ENCODE assay signal across 1 cellular context in the genomic region with DNA sequence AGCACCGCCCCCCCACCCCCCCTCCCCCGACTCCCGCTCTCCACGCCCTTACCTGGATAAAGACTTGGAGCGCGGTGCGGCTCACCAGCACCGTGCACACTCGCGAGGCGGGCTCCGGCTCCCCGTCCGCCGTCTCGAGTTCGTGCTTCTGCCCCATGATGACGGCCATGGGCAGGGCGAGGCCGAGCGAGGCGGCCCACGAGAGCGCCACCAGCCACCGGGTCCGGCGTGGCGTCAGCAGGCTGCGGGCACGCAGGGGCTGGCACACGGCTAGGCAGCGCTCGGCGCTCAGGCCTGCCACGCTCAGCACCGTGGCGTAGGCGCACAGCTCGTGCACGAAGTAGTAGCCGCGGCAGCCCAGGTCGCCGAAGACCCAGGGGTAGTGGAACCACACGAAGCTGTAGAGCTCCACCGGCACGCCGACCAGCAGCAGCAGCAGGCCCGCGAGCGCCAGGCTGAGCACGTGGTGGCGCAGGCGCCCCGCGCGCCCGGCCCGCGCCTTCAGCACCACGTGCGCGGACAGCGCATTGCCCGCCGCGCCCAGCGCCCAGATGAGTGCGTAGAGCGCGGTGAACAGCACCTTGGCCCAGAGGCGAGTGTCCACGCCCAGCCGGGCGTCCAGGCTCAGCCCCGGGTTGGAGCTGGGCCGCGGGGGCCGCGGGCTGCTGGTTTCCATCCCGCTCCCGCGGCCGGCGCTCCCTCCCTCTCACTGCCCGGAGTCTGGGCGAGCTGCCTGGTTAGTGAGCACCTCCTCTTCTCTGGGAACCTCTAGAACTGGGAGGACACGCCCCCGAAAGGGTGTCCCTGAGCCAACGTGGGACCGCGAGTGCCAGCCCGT.
TF ChIP-seq lines count a peak whose summit lies in the region.

A gene with protein sequence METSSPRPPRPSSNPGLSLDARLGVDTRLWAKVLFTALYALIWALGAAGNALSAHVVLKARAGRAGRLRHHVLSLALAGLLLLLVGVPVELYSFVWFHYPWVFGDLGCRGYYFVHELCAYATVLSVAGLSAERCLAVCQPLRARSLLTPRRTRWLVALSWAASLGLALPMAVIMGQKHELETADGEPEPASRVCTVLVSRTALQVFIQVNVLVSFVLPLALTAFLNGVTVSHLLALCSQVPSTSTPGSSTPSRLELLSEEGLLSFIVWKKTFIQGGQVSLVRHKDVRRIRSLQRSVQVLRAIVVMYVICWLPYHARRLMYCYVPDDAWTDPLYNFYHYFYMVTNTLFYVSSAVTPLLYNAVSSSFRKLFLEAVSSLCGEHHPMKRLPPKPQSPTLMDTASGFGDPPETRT (minus strand): TSS at position 742 of the 838 bp plus-strand sequence. CDS start 66 bp downstream, at position 676.

TF ChIP-seq in HepG2, 621 proteins besides CTCF, POLR2A, EP300 and RAD21 (continued from another document and continues in another):
- TF ChIP-seq, protein P1, sequence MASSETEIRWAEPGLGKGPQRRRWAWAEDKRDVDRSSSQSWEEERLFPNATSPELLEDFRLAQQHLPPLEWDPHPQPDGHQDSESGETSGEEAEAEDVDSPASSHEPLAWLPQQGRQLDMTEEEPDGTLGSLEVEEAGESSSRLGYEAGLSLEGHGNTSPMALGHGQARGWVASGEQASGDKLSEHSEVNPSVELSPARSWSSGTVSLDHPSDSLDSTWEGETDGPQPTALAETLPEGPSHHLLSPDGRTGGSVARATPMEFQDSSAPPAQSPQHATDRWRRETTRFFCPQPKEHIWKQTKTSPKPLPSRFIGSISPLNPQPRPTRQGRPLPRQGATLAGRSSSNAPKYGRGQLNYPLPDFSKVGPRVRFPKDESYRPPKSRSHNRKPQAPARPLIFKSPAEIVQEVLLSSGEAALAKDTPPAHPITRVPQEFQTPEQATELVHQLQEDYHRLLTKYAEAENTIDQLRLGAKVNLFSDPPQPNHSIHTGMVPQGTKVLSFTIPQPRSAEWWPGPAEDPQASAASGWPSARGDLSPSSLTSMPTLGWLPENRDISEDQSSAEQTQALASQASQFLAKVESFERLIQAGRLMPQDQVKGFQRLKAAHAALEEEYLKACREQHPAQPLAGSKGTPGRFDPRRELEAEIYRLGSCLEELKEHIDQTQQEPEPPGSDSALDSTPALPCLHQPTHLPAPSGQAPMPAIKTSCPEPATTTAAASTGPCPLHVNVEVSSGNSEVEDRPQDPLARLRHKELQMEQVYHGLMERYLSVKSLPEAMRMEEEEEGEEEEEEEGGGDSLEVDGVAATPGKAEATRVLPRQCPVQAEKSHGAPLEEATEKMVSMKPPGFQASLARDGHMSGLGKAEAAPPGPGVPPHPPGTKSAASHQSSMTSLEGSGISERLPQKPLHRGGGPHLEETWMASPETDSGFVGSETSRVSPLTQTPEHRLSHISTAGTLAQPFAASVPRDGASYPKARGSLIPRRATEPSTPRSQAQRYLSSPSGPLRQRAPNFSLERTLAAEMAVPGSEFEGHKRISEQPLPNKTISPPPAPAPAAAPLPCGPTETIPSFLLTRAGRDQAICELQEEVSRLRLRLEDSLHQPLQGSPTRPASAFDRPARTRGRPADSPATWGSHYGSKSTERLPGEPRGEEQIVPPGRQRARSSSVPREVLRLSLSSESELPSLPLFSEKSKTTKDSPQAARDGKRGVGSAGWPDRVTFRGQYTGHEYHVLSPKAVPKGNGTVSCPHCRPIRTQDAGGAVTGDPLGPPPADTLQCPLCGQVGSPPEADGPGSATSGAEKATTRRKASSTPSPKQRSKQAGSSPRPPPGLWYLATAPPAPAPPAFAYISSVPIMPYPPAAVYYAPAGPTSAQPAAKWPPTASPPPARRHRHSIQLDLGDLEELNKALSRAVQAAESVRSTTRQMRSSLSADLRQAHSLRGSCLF (CRISPR knock-in tag; IDR thresholded peaks at IDR 0.05; ENCODE audit: borderline replicate concordance): peak; percentile 93; the same call in 1 of the 2 replicates
- TF ChIP-seq ZNF775 (CRISPR knock-in tag; IDR thresholded peaks at IDR 0.05; ENCODE audit: borderline replicate concordance) (peak; percentile 80; the same call in 1 of the 2 replicates), HCFC1 (IDR thresholded peaks at IDR 0.05; ENCODE audit: low read depth, low read length) (peak; percentile 18; the same call in 1 of the 2 replicates), ZNF343 (CRISPR knock-in tag; IDR thresholded peaks at IDR 0.05) (peak; percentile 99), REXO4 (CRISPR knock-in tag; IDR thresholded peaks at IDR 0.05; ENCODE audit: borderline replicate concordance) (peak; percentile 97), DR1 (CRISPR knock-in tag; IDR thresholded peaks at IDR 0.05) (peak; percentile 88), ZBTB21 (CRISPR knock-in tag; IDR thresholded peaks at IDR 0.05) (peak; percentile 36; the same call in 1 of the 2 replicates), RFX1 (IDR thresholded peaks at IDR 0.05) (no peak), HDAC6 (IDR thresholded peaks at IDR 0.05; ENCODE audit: low read depth, low read length) (no peak), HNRNPLL (IDR thresholded peaks at IDR 0.05; ENCODE audit: low read depth, low read length, poor library complexity, severe bottlenecking) (peak; percentile 90), CAMTA2 (CRISPR knock-in tag; IDR thresholded peaks at IDR 0.05; ENCODE audit: borderline replicate concordance) (peak; percentile 99), GABPB1 (CRISPR knock-in tag; IDR thresholded peaks at IDR 0.05) (peak; percentile 79), SNAPC2 (CRISPR knock-in tag; IDR thresholded peaks at IDR 0.05) (peak; percentile 98), ZNF605 (CRISPR knock-in tag; IDR thresholded peaks at IDR 0.05) (peak; percentile 84; the same call in 1 of the 2 replicates), RARA (CRISPR knock-in tag; IDR thresholded peaks at IDR 0.05) (peak; percentile 86), ZNF326 (CRISPR knock-in tag; IDR thresholded peaks at IDR 0.05; ENCODE audit: borderline replicate concordance) (no peak), PCBP2 (optimal IDR thresholded peaks at IDR 0.05; ENCODE audit: low read depth, low read length, poor library complexity, severe bottlenecking) (no peak), REL (CRISPR knock-in tag; conservative IDR thresholded peaks at IDR 0.05) (peak; percentile 99), SP1 (IDR thresholded peaks at IDR 0.05) (no peak), SP1 (CRISPR knock-in tag; IDR thresholded peaks at IDR 0.05) (peak; percentile 71)
- TF ChIP-seq, protein P2, sequence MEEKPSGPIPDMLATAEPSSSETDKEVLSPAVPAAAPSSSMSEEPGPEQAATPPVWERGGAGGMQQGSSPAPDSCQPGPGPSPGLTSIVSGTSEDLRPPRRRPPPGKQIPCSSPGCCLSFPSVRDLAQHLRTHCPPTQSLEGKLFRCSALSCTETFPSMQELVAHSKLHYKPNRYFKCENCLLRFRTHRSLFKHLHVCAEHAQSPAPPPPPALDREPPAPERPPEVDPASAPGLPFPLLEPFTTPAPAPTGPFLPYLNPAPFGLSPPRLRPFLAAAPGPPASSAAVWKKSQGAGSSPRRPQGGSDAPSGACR (CRISPR knock-in tag; IDR thresholded peaks at IDR 0.05): peak; percentile 74; the same call in 1 of the 2 replicates
- TF ChIP-seq, protein P3, sequence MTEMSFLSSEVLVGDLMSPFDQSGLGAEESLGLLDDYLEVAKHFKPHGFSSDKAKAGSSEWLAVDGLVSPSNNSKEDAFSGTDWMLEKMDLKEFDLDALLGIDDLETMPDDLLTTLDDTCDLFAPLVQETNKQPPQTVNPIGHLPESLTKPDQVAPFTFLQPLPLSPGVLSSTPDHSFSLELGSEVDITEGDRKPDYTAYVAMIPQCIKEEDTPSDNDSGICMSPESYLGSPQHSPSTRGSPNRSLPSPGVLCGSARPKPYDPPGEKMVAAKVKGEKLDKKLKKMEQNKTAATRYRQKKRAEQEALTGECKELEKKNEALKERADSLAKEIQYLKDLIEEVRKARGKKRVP (CRISPR knock-in tag; IDR thresholded peaks at IDR 0.05): peak in 1 of 2 experiments; percentile 87; a peak in 2 of 4 replicates
- TF ChIP-seq, protein P4, sequence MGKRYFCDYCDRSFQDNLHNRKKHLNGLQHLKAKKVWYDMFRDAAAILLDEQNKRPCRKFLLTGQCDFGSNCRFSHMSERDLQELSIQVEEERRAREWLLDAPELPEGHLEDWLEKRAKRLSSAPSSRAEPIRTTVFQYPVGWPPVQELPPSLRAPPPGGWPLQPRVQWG (CRISPR knock-in tag; IDR thresholded peaks at IDR 0.05; ENCODE audit: borderline replicate concordance, low read depth): no peak; the same call in 1 of the 2 replicates
- TF ChIP-seq, protein P5, sequence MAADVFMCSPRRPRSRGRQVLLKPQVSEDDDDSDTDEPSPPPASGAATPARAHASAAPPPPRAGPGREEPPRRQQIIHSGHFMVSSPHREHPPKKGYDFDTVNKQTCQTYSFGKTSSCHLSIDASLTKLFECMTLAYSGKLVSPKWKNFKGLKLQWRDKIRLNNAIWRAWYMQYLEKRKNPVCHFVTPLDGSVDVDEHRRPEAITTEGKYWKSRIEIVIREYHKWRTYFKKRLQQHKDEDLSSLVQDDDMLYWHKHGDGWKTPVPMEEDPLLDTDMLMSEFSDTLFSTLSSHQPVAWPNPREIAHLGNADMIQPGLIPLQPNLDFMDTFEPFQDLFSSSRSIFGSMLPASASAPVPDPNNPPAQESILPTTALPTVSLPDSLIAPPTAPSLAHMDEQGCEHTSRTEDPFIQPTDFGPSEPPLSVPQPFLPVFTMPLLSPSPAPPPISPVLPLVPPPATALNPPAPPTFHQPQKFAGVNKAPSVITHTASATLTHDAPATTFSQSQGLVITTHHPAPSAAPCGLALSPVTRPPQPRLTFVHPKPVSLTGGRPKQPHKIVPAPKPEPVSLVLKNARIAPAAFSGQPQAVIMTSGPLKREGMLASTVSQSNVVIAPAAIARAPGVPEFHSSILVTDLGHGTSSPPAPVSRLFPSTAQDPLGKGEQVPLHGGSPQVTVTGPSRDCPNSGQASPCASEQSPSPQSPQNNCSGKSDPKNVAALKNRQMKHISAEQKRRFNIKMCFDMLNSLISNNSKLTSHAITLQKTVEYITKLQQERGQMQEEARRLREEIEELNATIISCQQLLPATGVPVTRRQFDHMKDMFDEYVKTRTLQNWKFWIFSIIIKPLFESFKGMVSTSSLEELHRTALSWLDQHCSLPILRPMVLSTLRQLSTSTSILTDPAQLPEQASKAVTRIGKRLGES (CRISPR knock-in tag; IDR thresholded peaks at IDR 0.05; ENCODE audit: borderline replicate concordance): peak; percentile 97
- TF ChIP-seq, protein P6, sequence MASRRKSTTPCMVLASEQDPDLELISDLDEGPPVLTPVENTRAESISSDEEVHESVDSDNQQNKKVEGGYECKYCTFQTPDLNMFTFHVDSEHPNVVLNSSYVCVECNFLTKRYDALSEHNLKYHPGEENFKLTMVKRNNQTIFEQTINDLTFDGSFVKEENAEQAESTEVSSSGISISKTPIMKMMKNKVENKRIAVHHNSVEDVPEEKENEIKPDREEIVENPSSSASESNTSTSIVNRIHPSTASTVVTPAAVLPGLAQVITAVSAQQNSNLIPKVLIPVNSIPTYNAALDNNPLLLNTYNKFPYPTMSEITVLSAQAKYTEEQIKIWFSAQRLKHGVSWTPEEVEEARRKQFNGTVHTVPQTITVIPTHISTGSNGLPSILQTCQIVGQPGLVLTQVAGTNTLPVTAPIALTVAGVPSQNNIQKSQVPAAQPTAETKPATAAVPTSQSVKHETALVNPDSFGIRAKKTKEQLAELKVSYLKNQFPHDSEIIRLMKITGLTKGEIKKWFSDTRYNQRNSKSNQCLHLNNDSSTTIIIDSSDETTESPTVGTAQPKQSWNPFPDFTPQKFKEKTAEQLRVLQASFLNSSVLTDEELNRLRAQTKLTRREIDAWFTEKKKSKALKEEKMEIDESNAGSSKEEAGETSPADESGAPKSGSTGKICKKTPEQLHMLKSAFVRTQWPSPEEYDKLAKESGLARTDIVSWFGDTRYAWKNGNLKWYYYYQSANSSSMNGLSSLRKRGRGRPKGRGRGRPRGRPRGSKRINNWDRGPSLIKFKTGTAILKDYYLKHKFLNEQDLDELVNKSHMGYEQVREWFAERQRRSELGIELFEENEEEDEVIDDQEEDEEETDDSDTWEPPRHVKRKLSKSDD (CRISPR knock-in tag; IDR thresholded peaks at IDR 0.05; ENCODE audit: low read depth): peak; percentile 98
- TF ChIP-seq, protein P7, sequence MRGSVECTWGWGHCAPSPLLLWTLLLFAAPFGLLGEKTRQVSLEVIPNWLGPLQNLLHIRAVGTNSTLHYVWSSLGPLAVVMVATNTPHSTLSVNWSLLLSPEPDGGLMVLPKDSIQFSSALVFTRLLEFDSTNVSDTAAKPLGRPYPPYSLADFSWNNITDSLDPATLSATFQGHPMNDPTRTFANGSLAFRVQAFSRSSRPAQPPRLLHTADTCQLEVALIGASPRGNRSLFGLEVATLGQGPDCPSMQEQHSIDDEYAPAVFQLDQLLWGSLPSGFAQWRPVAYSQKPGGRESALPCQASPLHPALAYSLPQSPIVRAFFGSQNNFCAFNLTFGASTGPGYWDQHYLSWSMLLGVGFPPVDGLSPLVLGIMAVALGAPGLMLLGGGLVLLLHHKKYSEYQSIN (CRISPR knock-in tag; IDR thresholded peaks at IDR 0.05; ENCODE audit: borderline replicate concordance): peak; percentile 95; the same call in 1 of the 2 replicates
- TF ChIP-seq, protein P8, sequence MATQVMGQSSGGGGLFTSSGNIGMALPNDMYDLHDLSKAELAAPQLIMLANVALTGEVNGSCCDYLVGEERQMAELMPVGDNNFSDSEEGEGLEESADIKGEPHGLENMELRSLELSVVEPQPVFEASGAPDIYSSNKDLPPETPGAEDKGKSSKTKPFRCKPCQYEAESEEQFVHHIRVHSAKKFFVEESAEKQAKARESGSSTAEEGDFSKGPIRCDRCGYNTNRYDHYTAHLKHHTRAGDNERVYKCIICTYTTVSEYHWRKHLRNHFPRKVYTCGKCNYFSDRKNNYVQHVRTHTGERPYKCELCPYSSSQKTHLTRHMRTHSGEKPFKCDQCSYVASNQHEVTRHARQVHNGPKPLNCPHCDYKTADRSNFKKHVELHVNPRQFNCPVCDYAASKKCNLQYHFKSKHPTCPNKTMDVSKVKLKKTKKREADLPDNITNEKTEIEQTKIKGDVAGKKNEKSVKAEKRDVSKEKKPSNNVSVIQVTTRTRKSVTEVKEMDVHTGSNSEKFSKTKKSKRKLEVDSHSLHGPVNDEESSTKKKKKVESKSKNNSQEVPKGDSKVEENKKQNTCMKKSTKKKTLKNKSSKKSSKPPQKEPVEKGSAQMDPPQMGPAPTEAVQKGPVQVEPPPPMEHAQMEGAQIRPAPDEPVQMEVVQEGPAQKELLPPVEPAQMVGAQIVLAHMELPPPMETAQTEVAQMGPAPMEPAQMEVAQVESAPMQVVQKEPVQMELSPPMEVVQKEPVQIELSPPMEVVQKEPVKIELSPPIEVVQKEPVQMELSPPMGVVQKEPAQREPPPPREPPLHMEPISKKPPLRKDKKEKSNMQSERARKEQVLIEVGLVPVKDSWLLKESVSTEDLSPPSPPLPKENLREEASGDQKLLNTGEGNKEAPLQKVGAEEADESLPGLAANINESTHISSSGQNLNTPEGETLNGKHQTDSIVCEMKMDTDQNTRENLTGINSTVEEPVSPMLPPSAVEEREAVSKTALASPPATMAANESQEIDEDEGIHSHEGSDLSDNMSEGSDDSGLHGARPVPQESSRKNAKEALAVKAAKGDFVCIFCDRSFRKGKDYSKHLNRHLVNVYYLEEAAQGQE (IDR thresholded peaks at IDR 0.05; ENCODE audit: borderline replicate concordance in 1 of 2, low read depth in 1 of 2, low read length in 2 of 2): peak in 1 of 2 experiments; percentile 100
- TF ChIP-seq, protein P9, sequence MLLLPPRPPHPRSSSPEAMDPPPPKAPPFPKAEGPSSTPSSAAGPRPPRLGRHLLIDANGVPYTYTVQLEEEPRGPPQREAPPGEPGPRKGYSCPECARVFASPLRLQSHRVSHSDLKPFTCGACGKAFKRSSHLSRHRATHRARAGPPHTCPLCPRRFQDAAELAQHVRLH (CRISPR knock-in tag; IDR thresholded peaks at IDR 0.05; ENCODE audit: borderline replicate concordance, low read depth): peak; percentile 99; the same call in 1 of the 2 replicates
- TF ChIP-seq, protein P10, sequence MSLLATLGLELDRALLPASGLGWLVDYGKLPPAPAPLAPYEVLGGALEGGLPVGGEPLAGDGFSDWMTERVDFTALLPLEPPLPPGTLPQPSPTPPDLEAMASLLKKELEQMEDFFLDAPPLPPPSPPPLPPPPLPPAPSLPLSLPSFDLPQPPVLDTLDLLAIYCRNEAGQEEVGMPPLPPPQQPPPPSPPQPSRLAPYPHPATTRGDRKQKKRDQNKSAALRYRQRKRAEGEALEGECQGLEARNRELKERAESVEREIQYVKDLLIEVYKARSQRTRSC (CRISPR knock-in tag; IDR thresholded peaks at IDR 0.05; ENCODE audit: low read depth): peak; percentile 99
